Comparison of ENCODE assay signal across 8 cellular contexts in genomic region chr17:46942441-46943217, GRCh38. TPM values are rescaled to one million over a fixed set of nuclear protein-coding genes. Genes with fewer than 3 reads are reported as not detected.
DNase-seq lines count a peak whose midpoint lies in the region; ATAC-seq, FAIRE-seq and TF ChIP-seq lines count a peak whose summit lies in the region.

No MANE protein-coding gene starts in this region.

- H3K9me3 ChIP-seq in HepG2 (ENCODE audit: low read length): no peaks in the 10 kb centered on the region

- no peaks in the 10 kb centered on the region for H3K27me3 ChIP-seq in HepG2 (ENCODE audit: control insufficient read depth in 1 of 2, insufficient read depth in 2 of 2, low read length in 2 of 2)

- intact Hi-C loops in activated B cell treated with CpG ODN at 0.5 μM for 24 hours (cut with micrococcal nuclease): loop anchor here (1.0 to 5.0 kb wide), 3 partner anchors 59 to 672 kb away; no protein-coding TSS in a partner anchor
- intact Hi-C loops in HepG2 (cut with micrococcal nuclease; ENCODE audit: unreplicated experiment): loop anchor here (1.0 to 2.0 kb wide), 2 partner anchors 20 to 59 kb away; partner anchors contain the start of gene GOSR2

- peak; percentile 95 for FAIRE-seq in HepG2 (lab: Jason Lieb, UNC)

- TF ChIP-seq CTCF in activated B cell treated with CpG ODN at 0.5 μM for 24 hours (IDR thresholded peaks at IDR 0.05) (no peak), coronary artery (IDR thresholded peaks at IDR 0.05) (peak; percentile 50), HepG2 (CRISPR knock-in tag; IDR thresholded peaks at IDR 0.05) (peak; percentile 97)

- peaks cover 40% of the 10 kb centered on the region for H3K4me1 ChIP-seq in HepG2 (ENCODE audit: insufficient read depth, low read length)

- no peak overlapping the region for H3K4me3 ChIP-seq in coronary artery
- H3K4me3 ChIP-seq in HepG2 (replicated peaks in 1 of 3; ENCODE audit: insufficient read depth in 1 of 3, low read depth in 2 of 3, low read length in 3 of 3): peak overlapping the region in 1 of 3 experiments; percentile 45; a peak in 1 of 6 replicates

- TF ChIP-seq RAD21 in HepG2 (CRISPR knock-in tag; IDR thresholded peaks at IDR 0.05): peak; percentile 93

- H2AFZ ChIP-seq in HepG2 (ENCODE audit: low read length): no peak overlapping the region

- no peak for TF ChIP-seq EP300 in HepG2 (IDR thresholded peaks at IDR 0.05; ENCODE audit: low read depth in 2 of 2, low read length in 2 of 2)
- TF ChIP-seq EP300 in HepG2 (CRISPR knock-in tag; IDR thresholded peaks at IDR 0.05; ENCODE audit: borderline replicate concordance): no peak

- no peak overlapping the region for H3K27ac Mint-ChIP-seq in activated B cell treated with CpG ODN at 0.5 μM for 24 hours

- DNase-seq in AG20443 (ENCODE audit: low spot score) (peak; percentile 90), GM19240 (ENCODE audit: insufficient read length, low spot score) (peak; percentile 55), NCI-H2227 treated with DMSO at 0.1 percent for 48 hours (lab: John Stamatoyannopoulos, UW) (peak; percentile 73), activated B cell treated with CpG ODN at 0.5 μM for 24 hours (peak; percentile 49), coronary artery (ENCODE audit: low spot score) (no peak), HepG2 (ENCODE audit: low spot score) (peak; percentile 82)
- DNase-seq in stimulated activated CD8-positive, alpha-beta memory T cell treated with anti-CD3 and anti-CD28 coated beads, Interleukin-7, amount 100 ng/mL, for 4 hours (ENCODE audit: low read depth in 2 of 2): peak; percentile 12 to 20

- POLR2A ChIA-PET in activated B cell treated with CpG ODN at 0.5 μM for 24 hours (lab: Charles Lee): interaction anchor here (1.0 kb wide), 1 partner anchor 382 kb away, joined by 6 read pairs; no protein-coding TSS in a partner anchor
- POLR2A ChIA-PET in HepG2 (lab: Yijun Ruan, JAX): interaction anchor here (0.7 to 2.8 kb wide), 6 partner anchors 9 to 381 kb away, joined by 3 to 7 read pairs (median 4); partner anchors contain the start of gene EFCAB13

- H3K36me3 Mint-ChIP-seq in activated B cell treated with CpG ODN at 0.5 μM for 24 hours (ENCODE audit: low read depth): peaks cover 35% of the 10 kb centered on the region

- no peaks in the 10 kb centered on the region for H3K27me3 Mint-ChIP-seq in activated B cell treated with CpG ODN at 0.5 μM for 24 hours

- 85% methylated on average over 10 of the region's 10 CpGs for WGBS in HepG2 (ENCODE audit: low lambda C conversion rate)

- H3K9ac ChIP-seq in HepG2 (ENCODE audit: insufficient read depth, low read depth, low read length): no peak overlapping the region

- H3K9me3 Mint-ChIP-seq in activated B cell treated with CpG ODN at 0.5 μM for 24 hours: no peaks in the 10 kb centered on the region

- in situ Hi-C loops in HepG2 (cut with HindIII; ENCODE audit: extremely low pct_ligation_motif_present, low pct_unique_long_range_greater_than_20kb): loop anchor here (5.0 kb wide), 2 partner anchors 60 to 90 kb away; partner anchors contain the start of gene WNT9B

- peaks cover 21 to 27% of the 10 kb centered on the region in 2 experiments for H3K36me3 ChIP-seq in HepG2 (replicated peaks in 1 of 2; ENCODE audit: control insufficient read depth in 1 of 2, insufficient read depth in 2 of 2, low read length in 2 of 2)

- TF ChIP-seq POLR2A in HepG2 (IDR thresholded peaks at IDR 0.05; ENCODE audit: insufficient read depth in 1 of 2, low read depth in 2 of 2, low read length in 2 of 2): 0 out of 4 replicates have a peak, but pooled peaks of 1 of the 2 experiments have one; percentile 18

- H4K20me1 ChIP-seq in HepG2 (ENCODE audit: insufficient read depth, low read length): no peaks in the 10 kb centered on the region

- no peak overlapping the region for H3K27ac ChIP-seq in coronary artery
- H3K27ac ChIP-seq in HepG2 (ENCODE audit: extremely low read length, insufficient read depth, low read length): peak overlapping the region; percentile 56

- ATAC-seq in activated B cell treated with CpG ODN at 0.5 μM for 24 hours (ENCODE audit: low read depth) (peak; percentile 51), HepG2 (peak; percentile 70), HG03139 (IDR thresholded peaks at IDR 0.05; ENCODE audit: unreplicated experiment) (no peak)

- no TSS peak for BruUV-seq in HepG2 (replicated peaks; lab: Mats Ljungman, UMichigan)

- no peak overlapping the region for H3K4me3 Mint-ChIP-seq in activated B cell treated with CpG ODN at 0.5 μM for 24 hours

- H3K79me2 ChIP-seq in HepG2 (ENCODE audit: insufficient read depth, low read length): no peaks in the 10 kb centered on the region

- peak overlapping the region; percentile 54; the same call in 1 of the 2 replicates for H3K4me2 ChIP-seq in HepG2 (ENCODE audit: low read depth, low read length)

- peaks cover 22% of the 10 kb centered on the region for H3K4me1 Mint-ChIP-seq in activated B cell treated with CpG ODN at 0.5 μM for 24 hours

- CTCF ChIA-PET in activated B cell treated with CpG ODN at 0.5 μM for 24 hours (lab: Charles Lee) (interaction anchor here (0.7 to 3.0 kb wide), 12 partner anchors 8 to 674 kb away, joined by 3 to 10 read pairs (median 4); no protein-coding TSS in a partner anchor), HepG2 (lab: Yijun Ruan, JAX; ENCODE audit: low intra/inter-chr PET ratio, low total read pairs) (interaction anchor here (1.2 to 2.8 kb wide), 2 partner anchors 58 to 61 kb away, joined by 3 to 33 read pairs; no protein-coding TSS in a partner anchor)

TF ChIP-seq in HepG2, 621 proteins besides CTCF, POLR2A, EP300 and RAD21 (continues in another document):
- TF ChIP-seq ZSCAN21 (CRISPR knock-in tag; IDR thresholded peaks at IDR 0.05; ENCODE audit: borderline replicate concordance) (peak; percentile 42; the same call in 1 of the 2 replicates), ZNF496 (CRISPR knock-in tag; IDR thresholded peaks at IDR 0.05; ENCODE audit: insufficient replicate concordance) (no peak), ZNF235 (CRISPR knock-in tag; IDR thresholded peaks at IDR 0.05; ENCODE audit: borderline replicate concordance) (no peak), ZNF749 (CRISPR knock-in tag; IDR thresholded peaks at IDR 0.05; ENCODE audit: borderline replicate concordance) (no peak), ZNF260 (CRISPR knock-in tag; IDR thresholded peaks at IDR 0.05; ENCODE audit: borderline replicate concordance, low read depth) (no peak), ZNF432 (CRISPR knock-in tag; IDR thresholded peaks at IDR 0.05; ENCODE audit: borderline replicate concordance) (no peak), ZNF451 (CRISPR knock-in tag; IDR thresholded peaks at IDR 0.05) (no peak), STAG1 (CRISPR knock-in tag; IDR thresholded peaks at IDR 0.05) (peak; percentile 87), POLR2G (IDR thresholded peaks at IDR 0.05; ENCODE audit: low read depth, low read length) (peak; percentile 62; the same call in 1 of the 2 replicates)

RNA-seq across cellular contexts. Expression of gene GOSR2, which starts 19.7 kb away (rescaled TPM):
- total RNA-seq in activated B cell treated with CpG ODN at 0.5 μM for 24 hours: 64.7 and 78.0 TPM in 2 replicates
- 63.9 and 69.8 TPM in 2 replicates for total RNA-seq in HepG2 (2016; rRNA removed; fragmentation: Illumina TruSeq; extraction: Trizol)
- total RNA-seq in HepG2 (2016; cell fraction: cytosol; rRNA removed; fragmentation: Illumina TruSeq; extraction: Trizol; ENCODE audit: low read depth): 32.8 and 35.9 TPM in 2 replicates
- total RNA-seq in HepG2 (2016; cell fraction: insoluble cytoplasmic fraction; rRNA removed; fragmentation: Illumina TruSeq; extraction: Trizol): 60.6 and 68.2 TPM in 2 replicates
- 50.4 and 52.5 TPM in 2 replicates for total RNA-seq in HepG2 (2016; cell fraction: membrane; rRNA removed; fragmentation: Illumina TruSeq; extraction: Trizol)
- total RNA-seq in HepG2 (2016; cell fraction: nucleus; rRNA removed; fragmentation: Illumina TruSeq; extraction: Trizol): 67.6 and 76.5 TPM in 2 replicates
- 61.5 and 63.7 TPM in 2 replicates for polyA plus RNA-seq in HepG2 (2011; rRNA removed)
- polyA plus RNA-seq in HepG2 (2011; cell fraction: cytosol; rRNA removed): 37.5 and 43.3 TPM in 2 replicates
- polyA plus RNA-seq in HepG2 (2011; cell fraction: nucleus; rRNA removed): 85.8 and 95.1 TPM in 2 replicates
- 31.0 and 31.7 TPM in 2 replicates for polyA plus RNA-seq in HepG2 (2012)
- 34.8 and 42.5 TPM in 2 replicates for polyA plus RNA-seq in HepG2 (2016; cell fraction: cytosol; fragmentation: Illumina TruSeq; extraction: Trizol; ENCODE audit: low read depth)
- 68.7 and 71.7 TPM in 2 replicates for polyA plus RNA-seq in HepG2 (2016; cell fraction: insoluble cytoplasmic fraction; fragmentation: Illumina TruSeq; extraction: Trizol; ENCODE audit: low read depth)
- 40.0 and 42.5 TPM in 2 replicates for polyA plus RNA-seq in HepG2 (2016; cell fraction: membrane; fragmentation: Illumina TruSeq; extraction: Trizol; ENCODE audit: low read depth)
- 61.9 and 64.3 TPM in 2 replicates for polyA plus RNA-seq in HepG2 (2016; cell fraction: nucleus; fragmentation: Illumina TruSeq; extraction: Trizol; ENCODE audit: insufficient read depth, low read depth)
- 76.3 and 91.4 TPM in 2 replicates for polyA minus RNA-seq in HepG2 (2011; rRNA and poly(A)+ RNA removed; ENCODE audit: low replicate concordance)
- 18.7 and 21.0 TPM in 2 replicates for polyA minus RNA-seq in HepG2 (2011; cell fraction: cytosol; rRNA and poly(A)+ RNA removed)
- 181 and 186 TPM in 2 replicates for polyA minus RNA-seq in HepG2 (2011; cell fraction: nucleus; rRNA and poly(A)+ RNA removed)

RNA-seq across cellular contexts. Expression of gene RPRML, which starts 36.4 kb away (rescaled TPM):
- not detected in 2 replicates for total RNA-seq in activated B cell treated with CpG ODN at 0.5 μM for 24 hours
- not detected in 2 replicates for total RNA-seq in HepG2 (2016; rRNA removed; fragmentation: Illumina TruSeq; extraction: Trizol)
- not detected in 2 replicates for total RNA-seq in HepG2 (2016; cell fraction: cytosol; rRNA removed; fragmentation: Illumina TruSeq; extraction: Trizol; ENCODE audit: low read depth)
- not detected in 2 replicates for total RNA-seq in HepG2 (2016; cell fraction: insoluble cytoplasmic fraction; rRNA removed; fragmentation: Illumina TruSeq; extraction: Trizol)
- total RNA-seq in HepG2 (2016; cell fraction: membrane; rRNA removed; fragmentation: Illumina TruSeq; extraction: Trizol): not detected in 2 replicates
- total RNA-seq in HepG2 (2016; cell fraction: nucleus; rRNA removed; fragmentation: Illumina TruSeq; extraction: Trizol): not detected in 2 replicates
- not detected in 2 replicates for polyA plus RNA-seq in HepG2 (2011; rRNA removed)
- polyA plus RNA-seq in HepG2 (2011; cell fraction: cytosol; rRNA removed): not detected in 2 replicates
- polyA plus RNA-seq in HepG2 (2011; cell fraction: nucleus; rRNA removed): not detected in 2 replicates
- polyA plus RNA-seq in HepG2 (2012): 0.17 TPM in 1 of 2 replicates, not detected in the other
- polyA plus RNA-seq in HepG2 (2016; cell fraction: cytosol; fragmentation: Illumina TruSeq; extraction: Trizol; ENCODE audit: low read depth): not detected in 2 replicates
- not detected in 2 replicates for polyA plus RNA-seq in HepG2 (2016; cell fraction: insoluble cytoplasmic fraction; fragmentation: Illumina TruSeq; extraction: Trizol; ENCODE audit: low read depth)
- polyA plus RNA-seq in HepG2 (2016; cell fraction: membrane; fragmentation: Illumina TruSeq; extraction: Trizol; ENCODE audit: low read depth): not detected in 2 replicates
- polyA plus RNA-seq in HepG2 (2016; cell fraction: nucleus; fragmentation: Illumina TruSeq; extraction: Trizol; ENCODE audit: insufficient read depth, low read depth): not detected in 2 replicates
- polyA minus RNA-seq in HepG2 (2011; rRNA and poly(A)+ RNA removed; ENCODE audit: low replicate concordance): not detected in 2 replicates
- not detected in 2 replicates for polyA minus RNA-seq in HepG2 (2011; cell fraction: cytosol; rRNA and poly(A)+ RNA removed)
- polyA minus RNA-seq in HepG2 (2011; cell fraction: nucleus; rRNA and poly(A)+ RNA removed): not detected in 2 replicates
